12 cellular contexts compared by ENCODE assay signal in the genomic region with DNA sequence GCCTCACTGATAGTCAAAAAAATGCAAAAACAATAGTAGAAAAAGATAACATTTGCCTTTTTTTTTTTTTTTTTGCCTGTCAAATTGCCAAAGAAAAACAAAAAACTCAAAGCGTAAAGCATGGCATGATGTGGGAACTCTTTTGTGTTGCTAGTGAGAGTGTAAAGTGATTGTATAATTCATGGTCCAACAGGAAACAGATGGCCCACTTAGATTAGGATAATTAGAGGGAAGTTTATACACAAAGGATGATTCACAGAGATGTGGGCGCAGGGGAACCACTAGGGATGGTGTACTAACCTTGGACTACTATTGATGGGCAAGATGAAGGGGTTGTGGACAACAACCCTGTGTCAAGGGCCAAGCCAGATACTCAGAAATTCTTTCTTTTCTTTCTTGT. TPM values are rescaled to one million over a fixed set of nuclear protein-coding genes. Genes with fewer than 3 reads are reported as not detected.
DNase-seq lines count a peak whose midpoint lies in the region; ATAC-seq and TF ChIP-seq lines count a peak whose summit lies in the region.
"Had no signal": no experiment of that assay in that cellular context is flagged by ENCODE, and none has a peak within 500 bp of the region (broad histone marks: within the 10 kb centered on the region; RNA-seq: fewer than 3 reads in every experiment).

No MANE protein-coding gene starts in this region.

- peak; percentile 31 to 61 for ATAC-seq in left cardiac atrium
- ATAC-seq in upper lobe of right lung, result peak; percentile 69
- no peak for ATAC-seq in GM21423 (IDR thresholded peaks at IDR 0.05; ENCODE audit: unreplicated experiment)
- ATAC-seq: mucosa of descending colon had no signal

- intact Hi-C loops in left cardiac atrium (cut with DNase I), result no loop called here
- intact Hi-C loops in upper lobe of right lung (cut with DNase I), result no loop called here
- intact Hi-C loops in posterior vena cava (cut with DNase I), result no loop called here

- DNase-seq in left cardiac atrium (no peak), right atrium auricular region (ENCODE audit: low spot score) (no peak), NCI-H748 treated with DMSO at 0.1 percent for 48 hours (lab: John Stamatoyannopoulos, UW) (peak; percentile 80), dermis microvascular lymphatic vessel endothelial cell (ENCODE audit: low read depth in 2 of 2) (peak; percentile 99), upper lobe of right lung (no peak), posterior vena cava (ENCODE audit: low spot score) (no peak), MG63 (no peak)
- DNase-seq: activated CD4-positive, alpha-beta T cell treated with anti-CD3 and anti-CD28 coated beads, Interleukin-2, amount 50 U/mL, for 1 hour; KG1; mucosa of descending colon; Peyer's patch had no signal

- H3K27ac ChIP-seq in right atrium auricular region, result peak overlapping the region in 1 of 2 donors; percentile 81
- no peak overlapping the region for H3K27ac ChIP-seq in upper lobe of right lung
- H3K27ac ChIP-seq: Peyer's patch had no signal

- H3K9me3 ChIP-seq in right atrium auricular region (no peaks in the 10 kb centered on the region), upper lobe of right lung (no peaks in the 10 kb centered on the region), MG63 (no peaks in the 10 kb centered on the region)
- H3K9me3 ChIP-seq: mucosa of descending colon, Peyer's patch had no signal

- H3K27me3 ChIP-seq in right atrium auricular region (no peaks in the 10 kb centered on the region), upper lobe of right lung (no peaks in the 10 kb centered on the region), MG63 (no peaks in the 10 kb centered on the region)
- H3K27me3 ChIP-seq: Peyer's patch had no signal

- H3K4me3 ChIP-seq in right atrium auricular region (no peak overlapping the region), upper lobe of right lung (no peak overlapping the region), MG63 (no peak overlapping the region)
- H3K4me3 ChIP-seq: mucosa of descending colon, Peyer's patch had no signal

- H3K4me1 ChIP-seq in right atrium auricular region (peaks cover 0 to 18% of the 10 kb centered on the region in 2 donors), upper lobe of right lung (no peaks in the 10 kb centered on the region)
- H3K4me1 ChIP-seq: Peyer's patch had no signal

- H3K36me3 ChIP-seq in right atrium auricular region (no peaks in the 10 kb centered on the region), upper lobe of right lung (no peaks in the 10 kb centered on the region), MG63 (no peaks in the 10 kb centered on the region)
- H3K36me3 ChIP-seq: Peyer's patch had no signal

- TF ChIP-seq CTCF in right atrium auricular region (IDR thresholded peaks at IDR 0.05), result no peak
- no peak for TF ChIP-seq CTCF in upper lobe of right lung (IDR thresholded peaks at IDR 0.05)

RNA-seq across cellular contexts. Expression of gene MCUB, which starts 16.4 kb away (rescaled TPM):
- total RNA-seq in left cardiac atrium, result 10 to 100 TPM; 25.9 to 27.7 TPM
- total RNA-seq in right atrium auricular region, result 10 to 100 TPM; 25.0 to 28.1 TPM
- total RNA-seq in dermis microvascular lymphatic vessel endothelial cell, result 36.5 and 54.3 TPM in 2 replicates
- 14.8 TPM for total RNA-seq in upper lobe of right lung
- total RNA-seq in posterior vena cava, result 10 to 100 TPM; 17.4 to 18.9 TPM
- 15.0 and 47.6 TPM in 2 replicates for total RNA-seq in MG63 (2014; rRNA removed; shearing (Covaris generic); ENCODE audit: low replicate concordance)

Comparison
In these comparisons a context has a peak if more than half of its experiments do, and no peak if none do; other contexts are left out.
1. DNase-seq: peak in NCI-H748 treated with DMSO at 0.1 percent for 48 hours (single experiment) and dermis microvascular lymphatic vessel endothelial cell (2 of 2); none in left cardiac atrium (single experiment), right atrium auricular region (single experiment), upper lobe of right lung (single experiment), posterior vena cava (single experiment) and MG63 (single experiment).